Comparison of ENCODE assay signal across 1 cellular context in the genomic region with DNA sequence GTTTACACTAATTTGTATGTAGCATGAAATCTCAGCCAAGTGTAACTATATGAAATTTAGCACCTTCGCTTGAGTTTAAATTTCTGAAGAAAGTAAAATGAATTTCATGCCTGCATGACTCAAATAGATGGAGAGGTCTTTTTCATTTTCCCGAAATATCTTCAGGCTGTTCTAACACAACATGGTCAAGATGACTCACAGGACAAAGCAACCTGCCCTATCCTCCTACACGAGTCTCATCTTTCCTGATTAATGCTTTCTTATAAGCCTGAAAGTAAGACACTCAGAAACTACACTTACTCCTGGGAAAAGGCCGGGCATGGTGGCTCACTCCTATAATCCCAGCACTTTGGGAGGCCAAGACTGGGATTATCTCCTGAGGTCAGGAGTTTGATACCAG.
TF ChIP-seq lines count a peak whose summit lies in the region.

No MANE protein-coding gene starts in this region.

TF ChIP-seq in GM12878, 131 proteins besides CTCF, POLR2A, EP300 and RAD21 (continued from another document):
- TF ChIP-seq, protein P1, sequence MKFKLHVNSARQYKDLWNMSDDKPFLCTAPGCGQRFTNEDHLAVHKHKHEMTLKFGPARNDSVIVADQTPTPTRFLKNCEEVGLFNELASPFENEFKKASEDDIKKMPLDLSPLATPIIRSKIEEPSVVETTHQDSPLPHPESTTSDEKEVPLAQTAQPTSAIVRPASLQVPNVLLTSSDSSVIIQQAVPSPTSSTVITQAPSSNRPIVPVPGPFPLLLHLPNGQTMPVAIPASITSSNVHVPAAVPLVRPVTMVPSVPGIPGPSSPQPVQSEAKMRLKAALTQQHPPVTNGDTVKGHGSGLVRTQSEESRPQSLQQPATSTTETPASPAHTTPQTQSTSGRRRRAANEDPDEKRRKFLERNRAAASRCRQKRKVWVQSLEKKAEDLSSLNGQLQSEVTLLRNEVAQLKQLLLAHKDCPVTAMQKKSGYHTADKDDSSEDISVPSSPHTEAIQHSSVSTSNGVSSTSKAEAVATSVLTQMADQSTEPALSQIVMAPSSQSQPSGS (IDR thresholded peaks at IDR 0.05; ENCODE audit: low read length), result no peak
- TF ChIP-seq IKZF1 (conservative IDR thresholded peaks at IDR 0.05) (no peak), KDM1A (IDR thresholded peaks at IDR 0.05; ENCODE audit: borderline replicate concordance) (no peak), SRF (IDR thresholded peaks at IDR 0.05; ENCODE audit: low read depth in 2 of 2, low read length in 2 of 2) (no peak), GABPA (IDR thresholded peaks at IDR 0.05; ENCODE audit: low read depth) (no peak), FOS (IDR thresholded peaks at IDR 0.05; ENCODE audit: borderline replicate concordance, extremely low read depth, insufficient read length) (no peak), RAD51 (IDR thresholded peaks at IDR 0.05) (no peak), NR2C1 (IDR thresholded peaks at IDR 0.05) (no peak), GATAD2B (conservative IDR thresholded peaks at IDR 0.05; ENCODE audit: low read depth) (no peak), IRF4 (IDR thresholded peaks at IDR 0.05; ENCODE audit: low read depth, low read length) (no peak), PML (IDR thresholded peaks at IDR 0.05; ENCODE audit: low read length) (no peak)
- TF ChIP-seq, protein P2, sequence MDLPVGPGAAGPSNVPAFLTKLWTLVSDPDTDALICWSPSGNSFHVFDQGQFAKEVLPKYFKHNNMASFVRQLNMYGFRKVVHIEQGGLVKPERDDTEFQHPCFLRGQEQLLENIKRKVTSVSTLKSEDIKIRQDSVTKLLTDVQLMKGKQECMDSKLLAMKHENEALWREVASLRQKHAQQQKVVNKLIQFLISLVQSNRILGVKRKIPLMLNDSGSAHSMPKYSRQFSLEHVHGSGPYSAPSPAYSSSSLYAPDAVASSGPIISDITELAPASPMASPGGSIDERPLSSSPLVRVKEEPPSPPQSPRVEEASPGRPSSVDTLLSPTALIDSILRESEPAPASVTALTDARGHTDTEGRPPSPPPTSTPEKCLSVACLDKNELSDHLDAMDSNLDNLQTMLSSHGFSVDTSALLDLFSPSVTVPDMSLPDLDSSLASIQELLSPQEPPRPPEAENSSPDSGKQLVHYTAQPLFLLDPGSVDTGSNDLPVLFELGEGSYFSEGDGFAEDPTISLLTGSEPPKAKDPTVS (IDR thresholded peaks at IDR 0.05; ENCODE audit: low read depth, low read length), result no peak
- TF ChIP-seq, protein P3, sequence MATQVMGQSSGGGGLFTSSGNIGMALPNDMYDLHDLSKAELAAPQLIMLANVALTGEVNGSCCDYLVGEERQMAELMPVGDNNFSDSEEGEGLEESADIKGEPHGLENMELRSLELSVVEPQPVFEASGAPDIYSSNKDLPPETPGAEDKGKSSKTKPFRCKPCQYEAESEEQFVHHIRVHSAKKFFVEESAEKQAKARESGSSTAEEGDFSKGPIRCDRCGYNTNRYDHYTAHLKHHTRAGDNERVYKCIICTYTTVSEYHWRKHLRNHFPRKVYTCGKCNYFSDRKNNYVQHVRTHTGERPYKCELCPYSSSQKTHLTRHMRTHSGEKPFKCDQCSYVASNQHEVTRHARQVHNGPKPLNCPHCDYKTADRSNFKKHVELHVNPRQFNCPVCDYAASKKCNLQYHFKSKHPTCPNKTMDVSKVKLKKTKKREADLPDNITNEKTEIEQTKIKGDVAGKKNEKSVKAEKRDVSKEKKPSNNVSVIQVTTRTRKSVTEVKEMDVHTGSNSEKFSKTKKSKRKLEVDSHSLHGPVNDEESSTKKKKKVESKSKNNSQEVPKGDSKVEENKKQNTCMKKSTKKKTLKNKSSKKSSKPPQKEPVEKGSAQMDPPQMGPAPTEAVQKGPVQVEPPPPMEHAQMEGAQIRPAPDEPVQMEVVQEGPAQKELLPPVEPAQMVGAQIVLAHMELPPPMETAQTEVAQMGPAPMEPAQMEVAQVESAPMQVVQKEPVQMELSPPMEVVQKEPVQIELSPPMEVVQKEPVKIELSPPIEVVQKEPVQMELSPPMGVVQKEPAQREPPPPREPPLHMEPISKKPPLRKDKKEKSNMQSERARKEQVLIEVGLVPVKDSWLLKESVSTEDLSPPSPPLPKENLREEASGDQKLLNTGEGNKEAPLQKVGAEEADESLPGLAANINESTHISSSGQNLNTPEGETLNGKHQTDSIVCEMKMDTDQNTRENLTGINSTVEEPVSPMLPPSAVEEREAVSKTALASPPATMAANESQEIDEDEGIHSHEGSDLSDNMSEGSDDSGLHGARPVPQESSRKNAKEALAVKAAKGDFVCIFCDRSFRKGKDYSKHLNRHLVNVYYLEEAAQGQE (IDR thresholded peaks at IDR 0.05; ENCODE audit: low read depth, low read length), result no peak
- TF ChIP-seq, protein P4, sequence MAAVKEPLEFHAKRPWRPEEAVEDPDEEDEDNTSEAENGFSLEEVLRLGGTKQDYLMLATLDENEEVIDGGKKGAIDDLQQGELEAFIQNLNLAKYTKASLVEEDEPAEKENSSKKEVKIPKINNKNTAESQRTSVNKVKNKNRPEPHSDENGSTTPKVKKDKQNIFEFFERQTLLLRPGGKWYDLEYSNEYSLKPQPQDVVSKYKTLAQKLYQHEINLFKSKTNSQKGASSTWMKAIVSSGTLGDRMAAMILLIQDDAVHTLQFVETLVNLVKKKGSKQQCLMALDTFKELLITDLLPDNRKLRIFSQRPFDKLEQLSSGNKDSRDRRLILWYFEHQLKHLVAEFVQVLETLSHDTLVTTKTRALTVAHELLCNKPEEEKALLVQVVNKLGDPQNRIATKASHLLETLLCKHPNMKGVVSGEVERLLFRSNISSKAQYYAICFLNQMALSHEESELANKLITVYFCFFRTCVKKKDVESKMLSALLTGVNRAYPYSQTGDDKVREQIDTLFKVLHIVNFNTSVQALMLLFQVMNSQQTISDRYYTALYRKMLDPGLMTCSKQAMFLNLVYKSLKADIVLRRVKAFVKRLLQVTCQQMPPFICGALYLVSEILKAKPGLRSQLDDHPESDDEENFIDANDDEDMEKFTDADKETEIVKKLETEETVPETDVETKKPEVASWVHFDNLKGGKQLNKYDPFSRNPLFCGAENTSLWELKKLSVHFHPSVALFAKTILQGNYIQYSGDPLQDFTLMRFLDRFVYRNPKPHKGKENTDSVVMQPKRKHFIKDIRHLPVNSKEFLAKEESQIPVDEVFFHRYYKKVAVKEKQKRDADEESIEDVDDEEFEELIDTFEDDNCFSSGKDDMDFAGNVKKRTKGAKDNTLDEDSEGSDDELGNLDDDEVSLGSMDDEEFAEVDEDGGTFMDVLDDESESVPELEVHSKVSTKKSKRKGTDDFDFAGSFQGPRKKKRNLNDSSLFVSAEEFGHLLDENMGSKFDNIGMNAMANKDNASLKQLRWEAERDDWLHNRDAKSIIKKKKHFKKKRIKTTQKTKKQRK (IDR thresholded peaks at IDR 0.05; ENCODE audit: low read depth, low read length), result no peak
